Comparison of ENCODE assay signal across 8 cellular contexts in genomic region chrX:132631579-132632232, GRCh38.
DNase-seq lines count a peak whose midpoint lies in the region; ATAC-seq and TF ChIP-seq lines count a peak whose summit lies in the region.

No MANE protein-coding gene starts in this region.

- no peaks in the 10 kb centered on the region for H3K36me3 Mint-ChIP-seq in type B pancreatic cell

- CTCF ChIA-PET in AG04449 (lab: Yijun Ruan, JAX) = interaction anchor here (0.7 to 6.8 kb wide), 20 partner anchors 10 to 800 kb away, joined by 3 to 63 read pairs (median 4); no protein-coding TSS in a partner anchor

- H3K4me1 Mint-ChIP-seq in type B pancreatic cell (ENCODE audit: unreplicated experiment) = peaks cover 5% of the 10 kb centered on the region

- H3K27me3 Mint-ChIP-seq in type B pancreatic cell = no peaks in the 10 kb centered on the region

- ATAC-seq in GM21423 (IDR thresholded peaks at IDR 0.05; ENCODE audit: unreplicated experiment) = no peak

- DNase-seq in AG04449 (ENCODE audit: low read depth, low spot score) = no peak
- DNase-seq in GM12865 (ENCODE audit: low read depth) = peak; percentile 23
- DNase-seq in HuH-7.5 (ENCODE audit: low spot score) = peak; percentile 4
- DNase-seq in iPS-NIHi11 (ENCODE audit: low spot score) = peak; percentile 30
- no peak for DNase-seq in type B pancreatic cell (ENCODE audit: extremely low spot score, unreplicated experiment)
- no peak for DNase-seq in ecto neural progenitor cell (ENCODE audit: low spot score)

- H3K4me3 Mint-ChIP-seq in type B pancreatic cell = no peak overlapping the region

- POLR2A ChIA-PET in AG04449 (lab: Yijun Ruan, JAX) = no interaction called here

- no peak overlapping the region for H3K27ac Mint-ChIP-seq in type B pancreatic cell

- H3K9me3 Mint-ChIP-seq in type B pancreatic cell = no peaks in the 10 kb centered on the region

- peak; percentile 17 for TF ChIP-seq CTCF in AG04449 (IDR thresholded peaks at IDR 0.05; ENCODE audit: insufficient read depth, low read length, missing control alignments)
- TF ChIP-seq CTCF in GM12865 (IDR thresholded peaks at IDR 0.05; ENCODE audit: insufficient read depth, low read depth, low read length, missing control alignments) = peak; percentile 24
- TF ChIP-seq CTCF in WI38 (IDR thresholded peaks at IDR 0.05; ENCODE audit: low read depth, low read length) = peak; percentile 21; the same call in 1 of the 2 replicates
- peak; percentile 78 for TF ChIP-seq CTCF in type B pancreatic cell (conservative IDR thresholded peaks at IDR 0.05)

- H3K4me3 ChIP-seq in AG04449 (ENCODE audit: low read depth, low read length) (no peak overlapping the region), GM12865 (ENCODE audit: low read depth, low read length) (no peak overlapping the region), WI38 (ENCODE audit: low read depth, low read length) (no peak overlapping the region)

Comparison
In these comparisons a context has a peak if more than half of its experiments do, and no peak if none do; other contexts are left out.
1. DNase-seq: peak in GM12865 (single experiment), HuH-7.5 (single experiment) and iPS-NIHi11 (single experiment); none in AG04449 (single experiment), type B pancreatic cell (single experiment) and ecto neural progenitor cell (single experiment).
2. CTCF ChIP-seq: peak in every context shown above with its lines; median percentile 78 in type B pancreatic cell; 24 in GM12865; 21 in WI38; 17 in AG04449.